In genomic region chr3:190533511-190534282, GRCh38 we compare ENCODE assay signal across 8 cellular contexts. TPM values are rescaled to one million over a fixed set of nuclear protein-coding genes. Genes with fewer than 3 reads are reported as not detected.
DNase-seq lines count a peak whose midpoint lies in the region; ATAC-seq and TF ChIP-seq lines count a peak whose summit lies in the region.

No MANE protein-coding gene starts in this region.

- peak overlapping the region in 8 of 11 experiments; percentile 30 to 73 (median 66); a peak in 15 of 22 replicates for H3K4me2 ChIP-seq in BLaER1 treated with 17β-estradiol and CSF1 and Interleukin-3, amounts not matched to agents 10 nM and 100 nM

- no peak for TF ChIP-seq EP300 in ovary (IDR thresholded peaks at IDR 0.05)

- no peak for ATAC-seq in HG02610 (IDR thresholded peaks at IDR 0.05; ENCODE audit: unreplicated experiment)
- no peak for ATAC-seq in GM19467 (IDR thresholded peaks at IDR 0.05; ENCODE audit: unreplicated experiment)
- ATAC-seq in HG03280 (IDR thresholded peaks at IDR 0.05; ENCODE audit: unreplicated experiment), result no peak

- H3K27me3 ChIP-seq in BLaER1 treated with 17β-estradiol and CSF1 and Interleukin-3, amounts not matched to agents 10 nM and 100 nM, result no peaks in the 10 kb centered on the region
- H3K27me3 ChIP-seq in SJSA1 (replicated peaks), result no peaks in the 10 kb centered on the region
- no peaks in the 10 kb centered on the region for H3K27me3 ChIP-seq in ovary

- H3K4me1 ChIP-seq in BLaER1 treated with 17β-estradiol and CSF1 and Interleukin-3, amounts not matched to agents 10 nM and 100 nM, result peaks cover 0 to 56% (median 26%) of the 10 kb centered on the region in 10 experiments; a peak in 15 of 20 replicates
- H3K4me1 ChIP-seq in SJSA1 (replicated peaks) (peaks cover 26% of the 10 kb centered on the region), ovary (ENCODE audit: insufficient read depth) (peaks cover 5% of the 10 kb centered on the region)

- DNase-seq in SJSA1 (ENCODE audit: low read depth in 1 of 2, low spot score in 2 of 2), result peak; percentile 86 to 91
- DNase-seq in fibroblast of the conjunctiva (ENCODE audit: low read depth), result peak; percentile 89
- DNase-seq in ovary, result peak; percentile 45 to 74 (median 63)
- DNase-seq in cortex of kidney (lab: John Stamatoyannopoulos, UW), result no peak

- peak overlapping the region in 6 of 11 experiments; percentile 3 to 42 (median 30); a peak in 5 of 22 replicates for H3K27ac ChIP-seq in BLaER1 treated with 17β-estradiol and CSF1 and Interleukin-3, amounts not matched to agents 10 nM and 100 nM
- H3K27ac ChIP-seq in SJSA1 (peak overlapping the region; percentile 89), ovary (peak overlapping the region; percentile 19 to 44)

- H3K9me3 ChIP-seq in BLaER1 treated with 17β-estradiol and CSF1 and Interleukin-3, amounts not matched to agents 10 nM and 100 nM (replicated peaks in 1 of 11), result no peaks in the 10 kb centered on the region
- H3K9me3 ChIP-seq in SJSA1 (replicated peaks) (no peaks in the 10 kb centered on the region), ovary (no peaks in the 10 kb centered on the region)

- no peak overlapping the region; a peak in 1 of 22 replicates for H3K9ac ChIP-seq in BLaER1 treated with 17β-estradiol and CSF1 and Interleukin-3, amounts not matched to agents 10 nM and 100 nM

- TF ChIP-seq CTCF in ovary (IDR thresholded peaks at IDR 0.05), result no peak

- no peak overlapping the region for H3K4me3 ChIP-seq in BLaER1 treated with 17β-estradiol and CSF1 and Interleukin-3, amounts not matched to agents 10 nM and 100 nM
- H3K4me3 ChIP-seq in SJSA1 (no peak overlapping the region), ovary (no peak overlapping the region)

- no peak for TF ChIP-seq POLR2A in ovary (IDR thresholded peaks at IDR 0.05)

- 2 to 9% (median 2%) methylated on average over 13 of the region's 13 CpGs for WGBS in ovary, 3 donors

- intact Hi-C loops in ovary (cut with DNase I), result no loop called here

- H3K36me3 ChIP-seq in BLaER1 treated with 17β-estradiol and CSF1 and Interleukin-3, amounts not matched to agents 10 nM and 100 nM, result peaks cover 0 to 17% (median 0%) of the 10 kb centered on the region in 11 experiments; a peak in 6 of 22 replicates
- H3K36me3 ChIP-seq in SJSA1, result peaks cover 8% of the 10 kb centered on the region
- H3K36me3 ChIP-seq in ovary, result no peaks in the 10 kb centered on the region

- peaks cover 0 to 17% (median 0%) of the 10 kb centered on the region in 11 experiments; a peak in 6 of 22 replicates for H4K20me1 ChIP-seq in BLaER1 treated with 17β-estradiol and CSF1 and Interleukin-3, amounts not matched to agents 10 nM and 100 nM

RNA-seq across cellular contexts. Expression of gene IL1RAP, which starts 19.8 kb away (rescaled TPM):
- total RNA-seq in SJSA1 (2014; rRNA removed; shearing (Covaris generic)), result 20.1 and 29.6 TPM in 2 replicates
- total RNA-seq in ovary, result 10 to 100 TPM in 3 of 7 donors, 1 to 10 TPM in 4; 5.0 to 20.3 (median 10.0) TPM
- polyA plus RNA-seq in ovary, result 1 to 10 TPM; 3.2 to 7.8 TPM

Comparison
In these comparisons a context has a peak if more than half of its experiments do, and no peak if none do; other contexts are left out.
1. H3K27ac ChIP-seq: peak in every context shown above with its lines; median percentile 89 in SJSA1; 32 in ovary; 30 in BLaER1 treated with 17β-estradiol and CSF1 and Interleukin-3, amounts not matched to agents 10 nM and 100 nM.